ENCODE assay signal across 1 cellular context in genomic region chr7:76442664-76443446, GRCh38. TPM values are rescaled to one million over a fixed set of nuclear protein-coding genes. Genes with fewer than 3 reads are reported as not detected.
"Had no signal": no experiment of that assay in that cellular context is flagged by ENCODE, and none has a peak within 500 bp of the region (broad histone marks: within the 10 kb centered on the region; RNA-seq: fewer than 3 reads in every experiment).

No MANE protein-coding gene starts in this region.

RNA-seq across cellular contexts. Expression of gene ZP3, which starts 18.1 kb away (rescaled TPM):
- polyA plus RNA-seq: neural cell had no signal
